In the genomic region with DNA sequence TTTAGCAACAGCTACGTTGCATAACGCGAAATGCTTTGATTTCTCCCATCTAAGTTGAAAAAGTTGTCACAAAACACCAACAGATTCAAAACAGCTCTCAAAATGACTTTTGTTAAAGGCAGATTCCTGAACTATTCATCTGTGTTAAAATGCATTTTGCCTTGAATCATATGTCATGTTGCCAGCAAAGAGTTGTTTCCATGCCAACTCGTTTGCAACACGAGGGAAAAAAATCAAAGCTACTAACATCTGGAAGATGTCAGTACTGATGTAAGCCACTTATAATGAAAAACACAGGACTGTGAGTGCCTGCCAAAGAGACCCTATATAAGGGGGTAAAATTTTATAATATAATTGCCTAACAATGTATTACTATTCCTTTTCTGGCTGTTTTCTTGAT, we compare ENCODE assay signal across 11 cellular contexts.
DNase-seq lines count a peak whose midpoint lies in the region; ATAC-seq and TF ChIP-seq lines count a peak whose summit lies in the region.
"Had no signal": no experiment of that assay in that cellular context is flagged by ENCODE, and none has a peak within 500 bp of the region (broad histone marks: within the 10 kb centered on the region; RNA-seq: fewer than 3 reads in every experiment).

No MANE protein-coding gene starts in this region.

- ATAC-seq in GM18498 (IDR thresholded peaks at IDR 0.05; ENCODE audit: unreplicated experiment): no peak

- peak overlapping the region; percentile 78 to 85 (median 84) for H3K27ac ChIP-seq in esophagus muscularis mucosa (replicated peaks in 1 of 4)
- peak overlapping the region; percentile 77 to 85 for H3K27ac ChIP-seq in uterus
- H3K27ac ChIP-seq: foreskin keratinocyte had no signal

- H3K27me3 ChIP-seq in esophagus muscularis mucosa (no peaks in the 10 kb centered on the region), uterus (no peaks in the 10 kb centered on the region)
- H3K27me3 ChIP-seq: foreskin keratinocyte had no signal

- TF ChIP-seq POLR2A in esophagus muscularis mucosa (IDR thresholded peaks at IDR 0.05; ENCODE audit: low read depth) (no peak), uterus (IDR thresholded peaks at IDR 0.05) (no peak)

- TF ChIP-seq CTCF in esophagus muscularis mucosa (IDR thresholded peaks at IDR 0.05): no peak
- peak in 1 of 4 experiments; percentile 3 for TF ChIP-seq CTCF in uterus (IDR thresholded peaks at IDR 0.05)

- H3K36me3 ChIP-seq in esophagus muscularis mucosa (no peaks in the 10 kb centered on the region), uterus (no peaks in the 10 kb centered on the region)

- H3K9me3 ChIP-seq in esophagus muscularis mucosa (no peaks in the 10 kb centered on the region), uterus (no peaks in the 10 kb centered on the region)

- no peak overlapping the region for H3K4me3 ChIP-seq in esophagus muscularis mucosa
- H3K4me3 ChIP-seq in uterus: no peak overlapping the region

- DNase-seq in NCI-H2029 treated with DMSO at 0.1 percent for 48 hours (lab: John Stamatoyannopoulos, UW) (peak; percentile 12), NCI-H2029 (lab: John Stamatoyannopoulos, UW) (no peak), esophagus muscularis mucosa (ENCODE audit: extremely low spot score) (no peak), myocyte (ENCODE audit: low read depth) (peak; percentile 63), uterus (peak; percentile 59 to 89), DMS114 treated with DMSO at 0.1 percent for 48 hours (lab: John Stamatoyannopoulos, UW; ENCODE audit: unreplicated experiment) (no peak), NCI-H526 treated with DMSO at 0.1 percent for 48 hours (lab: John Stamatoyannopoulos, UW) (no peak)
- DNase-seq: ACHN; activated T-cell treated with anti-CD3 and anti-CD28 coated beads, Interleukin-2, amount 50 U/mL, for 48 hours had no signal

- H3K4me1 ChIP-seq in esophagus muscularis mucosa (peaks cover 20 to 54% (median 44%) of the 10 kb centered on the region in 4 donors), uterus (peaks cover 6 to 7% of the 10 kb centered on the region in 2 donors)
- H3K4me1 ChIP-seq: foreskin keratinocyte had no signal

- WGBS in esophagus muscularis mucosa: 19% methylated on average over 5 of the region's 5 CpGs

- no peak for TF ChIP-seq EP300 in esophagus muscularis mucosa (IDR thresholded peaks at IDR 0.05)

- intact Hi-C loops in esophagus muscularis mucosa (cut with DNase I) (loop anchor here (5.0 kb wide), 1 partner anchor 117 kb away; no protein-coding TSS in a partner anchor), uterus (cut with DNase I; ENCODE audit: low total_unique reads) (no loop called here)

Comparison
In these comparisons a context has a peak if more than half of its experiments do, and no peak if none do; other contexts are left out.
1. DNase-seq: peak in NCI-H2029 treated with DMSO at 0.1 percent for 48 hours (single experiment), myocyte (single experiment) and uterus (2 of 2); none in NCI-H2029 (single experiment), esophagus muscularis mucosa (single experiment), DMS114 treated with DMSO at 0.1 percent for 48 hours (single experiment) and NCI-H526 treated with DMSO at 0.1 percent for 48 hours (single experiment).